In genomic region chr14:25049127-25049558, GRCh38 we compare ENCODE assay signal across 8 cellular contexts. TPM values are rescaled to one million over a fixed set of nuclear protein-coding genes. Genes with fewer than 3 reads are reported as not detected.
A peak's percentile ranks its signal among the peaks of the same experiment; 100 is the strongest.
DNase-seq lines count a peak whose midpoint lies in the region; ATAC-seq and TF ChIP-seq lines count a peak whose summit lies in the region.

No MANE protein-coding gene starts in this region.

- peak overlapping the region; percentile 78 for H3K4me3 Mint-ChIP-seq in GM23338
- peak overlapping the region; percentile 69 for H3K4me3 Mint-ChIP-seq in central memory CD8-positive, alpha-beta T cell

- no peaks in the 10 kb centered on the region; the same call in 1 of the 2 replicates for H3K36me3 ChIP-seq in GM23338 (ENCODE audit: insufficient read depth)
- H3K36me3 ChIP-seq in left lung, result no peaks in the 10 kb centered on the region

- no peaks in the 10 kb centered on the region for H3F3A ChIP-seq in GM23338 (replicated peaks; ENCODE audit: low read depth)

- H3K27ac ChIP-seq in GM23338 (ENCODE audit: low read depth), result no peak overlapping the region
- peak overlapping the region; percentile 39 to 55 for H3K27ac ChIP-seq in left lung

- no peak for TF ChIP-seq CTCF in GM23338 (conservative IDR thresholded peaks at IDR 0.05; ENCODE audit: low read depth in 2 of 2)
- TF ChIP-seq CTCF in left lung (IDR thresholded peaks at IDR 0.05), result no peak

- H3K4me2 ChIP-seq in GM23338, result peak overlapping the region; percentile 93

- no peaks in the 10 kb centered on the region for H3K9me2 ChIP-seq in GM23338 (ENCODE audit: insufficient read depth)

- peak overlapping the region; percentile 96 for H2AFZ ChIP-seq in GM23338

- peak; percentile 45 for DNase-seq in GM23338 (ENCODE audit: low spot score)
- no peak for DNase-seq in central memory CD8-positive, alpha-beta T cell (ENCODE audit: low spot score in 2 of 2)
- DNase-seq in left lung, result no peak
- no peak for DNase-seq in stimulated activated naive CD8-positive, alpha-beta T cell treated with anti-CD3 and anti-CD28 coated beads, Interleukin-15, Interleukin-2, amounts not matched to agents 100 U/mL and 50 U/mL, for 24 hours
- DNase-seq in dermis blood vessel endothelial cell, result no peak
- DNase-seq in activated CD4-positive, alpha-beta T cell treated with anti-CD3 and anti-CD28 coated beads for 48 hours, result no peak
- DNase-seq in NCI-H226, result no peak
- no peak for DNase-seq in NOMO-1 treated with DMSO at 0.1 percent for 48 hours (lab: John Stamatoyannopoulos, UW; ENCODE audit: unreplicated experiment)

- H3K27ac Mint-ChIP-seq in GM23338, result no peak overlapping the region
- no peak overlapping the region for H3K27ac Mint-ChIP-seq in central memory CD8-positive, alpha-beta T cell (ENCODE audit: low read depth)

- H3K79me2 ChIP-seq in GM23338 (replicated peaks; ENCODE audit: insufficient read depth), result peaks cover 18% of the 10 kb centered on the region

- H3K27me3 Mint-ChIP-seq in GM23338 (ENCODE audit: insufficient read depth, low read depth, poor library complexity), result peaks cover 28% of the 10 kb centered on the region
- peaks cover 83% of the 10 kb centered on the region for H3K27me3 Mint-ChIP-seq in central memory CD8-positive, alpha-beta T cell

- H3K9me3 Mint-ChIP-seq in GM23338, result no peaks in the 10 kb centered on the region; the same call in 2 of the 3 replicates
- H3K9me3 Mint-ChIP-seq in central memory CD8-positive, alpha-beta T cell, result no peaks in the 10 kb centered on the region

- 0 out of 2 replicates have a peak, but pooled peaks cover 8% of the 10 kb centered on the region for H4K20me1 ChIP-seq in GM23338 (replicated peaks; ENCODE audit: insufficient read depth)

- peaks cover 30% of the 10 kb centered on the region for H3K4me1 Mint-ChIP-seq in GM23338
- peaks cover 7% of the 10 kb centered on the region for H3K4me1 Mint-ChIP-seq in central memory CD8-positive, alpha-beta T cell

- peaks cover 46% of the 10 kb centered on the region for H3K4me1 ChIP-seq in GM23338 (ENCODE audit: insufficient read depth)
- H3K4me1 ChIP-seq in left lung, result peaks cover 0 to 26% of the 10 kb centered on the region in 2 donors

- H3K36me3 Mint-ChIP-seq in GM23338 (ENCODE audit: low read depth), result no peaks in the 10 kb centered on the region; the same call in 2 of the 3 replicates
- H3K36me3 Mint-ChIP-seq in central memory CD8-positive, alpha-beta T cell (ENCODE audit: insufficient read depth), result no peaks in the 10 kb centered on the region

- ATAC-seq in GM23338 (peak; percentile 14), left lung (no peak)
- no peak for ATAC-seq in central memory CD8-positive, alpha-beta T cell (replicated peaks; ENCODE audit: extremely low read depth, poor library complexity, severe bottlenecking)
- ATAC-seq in stimulated activated naive CD8-positive, alpha-beta T cell treated with anti-CD3 and anti-CD28 coated beads, Interleukin-15, Interleukin-2, amounts not matched to agents 100 U/mL and 50 U/mL, for 24 hours, result peak; percentile 3

- H3K27me3 ChIP-seq in GM23338 (ENCODE audit: insufficient read depth) (peaks cover 49% of the 10 kb centered on the region), left lung (peaks cover 33 to 57% of the 10 kb centered on the region in 2 donors)

- H3K4me3 ChIP-seq in GM23338 (peak overlapping the region; percentile 66), left lung (peak overlapping the region; percentile 49 to 50)

- intact Hi-C loops in left lung (cut with DNase I), result loop anchor here in 1 of 2 donors (10.0 kb wide), 1 partner anchor 314 kb away; no protein-coding TSS in a partner anchor

- no peaks in the 10 kb centered on the region for H3K9me3 ChIP-seq in left lung

TF ChIP-seq in GM23338, 12 proteins besides CTCF, POLR2A, EP300 and RAD21 (continues in another document):
- TF ChIP-seq ZNF331 (CRISPR knock-in tag; IDR thresholded peaks at IDR 0.05; ENCODE audit: low read depth), result no peak
- TF ChIP-seq, protein P1, sequence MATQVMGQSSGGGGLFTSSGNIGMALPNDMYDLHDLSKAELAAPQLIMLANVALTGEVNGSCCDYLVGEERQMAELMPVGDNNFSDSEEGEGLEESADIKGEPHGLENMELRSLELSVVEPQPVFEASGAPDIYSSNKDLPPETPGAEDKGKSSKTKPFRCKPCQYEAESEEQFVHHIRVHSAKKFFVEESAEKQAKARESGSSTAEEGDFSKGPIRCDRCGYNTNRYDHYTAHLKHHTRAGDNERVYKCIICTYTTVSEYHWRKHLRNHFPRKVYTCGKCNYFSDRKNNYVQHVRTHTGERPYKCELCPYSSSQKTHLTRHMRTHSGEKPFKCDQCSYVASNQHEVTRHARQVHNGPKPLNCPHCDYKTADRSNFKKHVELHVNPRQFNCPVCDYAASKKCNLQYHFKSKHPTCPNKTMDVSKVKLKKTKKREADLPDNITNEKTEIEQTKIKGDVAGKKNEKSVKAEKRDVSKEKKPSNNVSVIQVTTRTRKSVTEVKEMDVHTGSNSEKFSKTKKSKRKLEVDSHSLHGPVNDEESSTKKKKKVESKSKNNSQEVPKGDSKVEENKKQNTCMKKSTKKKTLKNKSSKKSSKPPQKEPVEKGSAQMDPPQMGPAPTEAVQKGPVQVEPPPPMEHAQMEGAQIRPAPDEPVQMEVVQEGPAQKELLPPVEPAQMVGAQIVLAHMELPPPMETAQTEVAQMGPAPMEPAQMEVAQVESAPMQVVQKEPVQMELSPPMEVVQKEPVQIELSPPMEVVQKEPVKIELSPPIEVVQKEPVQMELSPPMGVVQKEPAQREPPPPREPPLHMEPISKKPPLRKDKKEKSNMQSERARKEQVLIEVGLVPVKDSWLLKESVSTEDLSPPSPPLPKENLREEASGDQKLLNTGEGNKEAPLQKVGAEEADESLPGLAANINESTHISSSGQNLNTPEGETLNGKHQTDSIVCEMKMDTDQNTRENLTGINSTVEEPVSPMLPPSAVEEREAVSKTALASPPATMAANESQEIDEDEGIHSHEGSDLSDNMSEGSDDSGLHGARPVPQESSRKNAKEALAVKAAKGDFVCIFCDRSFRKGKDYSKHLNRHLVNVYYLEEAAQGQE (IDR thresholded peaks at IDR 0.05; ENCODE audit: unreplicated experiment), result no peak
- no peak for TF ChIP-seq ZNF114 (CRISPR knock-in tag; IDR thresholded peaks at IDR 0.05)
- TF ChIP-seq ETS1 (IDR thresholded peaks at IDR 0.05), result no peak
- TF ChIP-seq POLR2AphosphoS5 (IDR thresholded peaks at IDR 0.05; ENCODE audit: low read depth), result no peak

RNA-seq across cellular contexts. Expression of gene STXBP6, which starts 0.8 kb away (rescaled TPM):
- total RNA-seq in GM23338 (2014; rRNA removed; shearing (Covaris generic)), result 19.7 and 23.8 TPM in 2 replicates
- polyA plus RNA-seq in GM23338 (2016; fragmentation: Nextera tagmentation; extraction: Ambion mirVana), result 29.0 TPM in 2 replicates
- total RNA-seq in left lung (10 to 100 TPM; 17.2 to 19.9 TPM), dermis blood vessel endothelial cell (4.9 and 18.9 TPM in 2 replicates)

Comparison
In these comparisons a context has a peak if more than half of its experiments do, and no peak if none do; other contexts are left out.
1. ATAC-seq: peak in GM23338 (single experiment) and stimulated activated naive CD8-positive, alpha-beta T cell treated with anti-CD3 and anti-CD28 coated beads, Interleukin-15, Interleukin-2, amounts not matched to agents 100 U/mL and 50 U/mL, for 24 hours (single experiment); none in central memory CD8-positive, alpha-beta T cell (single experiment) and left lung (single experiment).